12 cellular contexts compared by ENCODE assay signal in the genomic region with DNA sequence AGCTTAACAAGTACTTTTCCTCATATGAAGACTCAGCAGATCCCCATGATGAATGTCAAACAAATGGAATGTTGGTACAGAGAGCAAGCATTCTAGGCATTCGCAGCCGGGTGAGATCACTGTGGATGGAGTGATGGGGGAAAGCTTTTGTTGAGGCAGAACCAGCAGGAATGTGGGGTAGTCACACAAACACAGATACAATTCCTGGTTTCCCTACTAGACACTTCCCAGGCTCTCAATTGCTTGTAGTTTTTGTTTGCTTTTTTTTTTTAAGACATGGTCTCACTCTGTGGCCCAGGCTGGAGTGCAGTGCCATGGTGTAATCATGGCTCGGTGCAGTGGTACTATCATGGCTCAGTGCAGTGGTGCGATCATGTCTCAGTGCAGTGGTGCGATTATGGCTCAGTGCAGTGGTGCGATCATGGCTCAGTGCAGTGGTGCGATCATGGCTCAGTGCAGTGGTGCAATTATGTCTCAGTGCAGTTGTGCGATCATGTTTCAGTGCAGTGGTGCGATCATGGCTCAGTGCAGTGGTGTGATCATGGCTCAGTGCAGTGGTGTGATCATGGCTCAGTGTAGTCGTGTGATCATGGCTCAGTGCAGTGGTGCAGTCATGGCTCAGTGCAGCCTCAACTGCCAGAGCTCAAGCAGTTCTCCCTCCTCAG. TPM values are rescaled to one million over a fixed set of nuclear protein-coding genes. Genes with fewer than 3 reads are reported as not detected.
DNase-seq lines count a peak whose midpoint lies in the region; ATAC-seq and TF ChIP-seq lines count a peak whose summit lies in the region.
"Had no signal": no experiment of that assay in that cellular context is flagged by ENCODE, and none has a peak within 500 bp of the region (broad histone marks: within the 10 kb centered on the region; RNA-seq: fewer than 3 reads in every experiment).

No MANE protein-coding gene starts in this region.

- intact Hi-C loops in activated CD4-positive, alpha-beta T cell treated with anti-CD3 and anti-CD28 coated beads for 36 hours (cut with DNase I, micrococcal nuclease): no loop called here
- intact Hi-C loops in A673 (cut with micrococcal nuclease; ENCODE audit: unreplicated experiment): no loop called here

- H3K27ac ChIP-seq in suprapubic skin: peak overlapping the region; percentile 34
- H3K27ac ChIP-seq in A673 (ENCODE audit: low read depth, low read length, poor library complexity, severe bottlenecking): no peak overlapping the region
- H3K27ac ChIP-seq: 22Rv1 had no signal

- no peak for ATAC-seq in activated CD4-positive, alpha-beta T cell treated with anti-CD3 and anti-CD28 coated beads for 36 hours
- ATAC-seq in activated naive CD8-positive, alpha-beta T cell treated with anti-CD3 and anti-CD28 coated beads, Interleukin-2, amount 50 U/mL, for 24 hours: no peak

- CTCF ChIA-PET in activated CD4-positive, alpha-beta T cell treated with anti-CD3 and anti-CD28 coated beads for 36 hours (lab: Charles Lee): interaction anchor here (0.7 to 1.0 kb wide), 3 partner anchors 10 to 108 kb away, joined by 3 to 6 read pairs (median 4); no protein-coding TSS in a partner anchor
- CTCF ChIA-PET in A673 (lab: Charles Lee): no interaction called here

- DNase-seq in activated CD4-positive, alpha-beta T cell treated with anti-CD3 and anti-CD28 coated beads for 36 hours: peak; percentile 34
- DNase-seq in activated CD4-positive, alpha-beta T cell treated with anti-CD3 and anti-CD28 coated beads for 4 hours: no peak
- DNase-seq in adipocyte (ENCODE audit: low read depth) (peak; percentile 88), iPS-NIHi11 (ENCODE audit: low spot score) (peak; percentile 43), suprapubic skin (ENCODE audit: low spot score in 2 of 2) (no peak), NCI-H774 (lab: John Stamatoyannopoulos, UW) (no peak), A673 (ENCODE audit: low spot score) (no peak)
- no peak for DNase-seq in activated naive CD8-positive, alpha-beta T cell treated with anti-CD3 and anti-CD28 coated beads, Interleukin-2, amount 50 U/mL, for 24 hours
- DNase-seq: activated CD4-positive, alpha-beta T cell treated with anti-CD3 and anti-CD28 coated beads for 1 hour; cortex of kidney; NCI-H2081 treated with DMSO at 0.1 percent for 48 hours had no signal

- TF ChIP-seq CTCF in suprapubic skin (IDR thresholded peaks at IDR 0.05): no peak
- no peak for TF ChIP-seq CTCF in A673 (conservative IDR thresholded peaks at IDR 0.05; ENCODE audit: low read depth, low read length)

- no peak for TF ChIP-seq POLR2A in suprapubic skin (IDR thresholded peaks at IDR 0.05)

- no peak overlapping the region for H3K27ac Mint-ChIP-seq in activated CD4-positive, alpha-beta T cell treated with anti-CD3 and anti-CD28 coated beads for 36 hours
- H3K27ac Mint-ChIP-seq in activated naive CD8-positive, alpha-beta T cell treated with anti-CD3 and anti-CD28 coated beads, Interleukin-2, amount 50 U/mL, for 24 hours: no peak overlapping the region

- 87% methylated on average over 10 of the region's 10 CpGs for WGBS in suprapubic skin

- no peak for TF ChIP-seq EP300 in suprapubic skin (IDR thresholded peaks at IDR 0.05)

- H3K36me3 ChIP-seq in adipocyte (ENCODE audit: control insufficient read depth, insufficient read depth, low read length, severe bottlenecking) (no peaks in the 10 kb centered on the region), suprapubic skin (no peaks in the 10 kb centered on the region), A673 (ENCODE audit: insufficient read depth, low read length, poor library complexity, severe bottlenecking) (no peaks in the 10 kb centered on the region)

- H3K4me1 ChIP-seq in adipocyte (ENCODE audit: control insufficient read depth, insufficient read depth, low read length) (peaks cover 17% of the 10 kb centered on the region), suprapubic skin (peaks cover 58% of the 10 kb centered on the region), A673 (ENCODE audit: insufficient read depth, low read length, poor library complexity, severe bottlenecking) (peaks cover 18% of the 10 kb centered on the region)

- H3K4me3 Mint-ChIP-seq in activated CD4-positive, alpha-beta T cell treated with anti-CD3 and anti-CD28 coated beads for 36 hours: no peak overlapping the region
- no peak overlapping the region for H3K4me3 Mint-ChIP-seq in activated naive CD8-positive, alpha-beta T cell treated with anti-CD3 and anti-CD28 coated beads, Interleukin-2, amount 50 U/mL, for 24 hours

- peaks cover 43% of the 10 kb centered on the region for H3K4me1 Mint-ChIP-seq in activated CD4-positive, alpha-beta T cell treated with anti-CD3 and anti-CD28 coated beads for 36 hours
- H3K4me1 Mint-ChIP-seq in activated naive CD8-positive, alpha-beta T cell treated with anti-CD3 and anti-CD28 coated beads, Interleukin-2, amount 50 U/mL, for 24 hours: peaks cover 53% of the 10 kb centered on the region

- peaks cover 2% of the 10 kb centered on the region for H3K36me3 Mint-ChIP-seq in activated CD4-positive, alpha-beta T cell treated with anti-CD3 and anti-CD28 coated beads for 36 hours (ENCODE audit: low read depth)
- peaks cover 2% of the 10 kb centered on the region for H3K36me3 Mint-ChIP-seq in activated naive CD8-positive, alpha-beta T cell treated with anti-CD3 and anti-CD28 coated beads, Interleukin-2, amount 50 U/mL, for 24 hours (ENCODE audit: low read depth)

- BruUV-seq in A673 (replicated peaks; lab: Mats Ljungman, UMichigan): no TSS peak

- H3K9me3 ChIP-seq in adipocyte (ENCODE audit: control insufficient read depth, low read length) (no peaks in the 10 kb centered on the region), suprapubic skin (no peaks in the 10 kb centered on the region), A673 (ENCODE audit: low read depth, low read length, poor library complexity, severe bottlenecking) (no peaks in the 10 kb centered on the region)

- no peak overlapping the region for H3K4me3 ChIP-seq in adipocyte (ENCODE audit: low read length)
- H3K4me3 ChIP-seq in suprapubic skin: no peak overlapping the region
- H3K4me3 ChIP-seq in A673 (ENCODE audit: low read depth, low read length, poor library complexity, severe bottlenecking): no peak overlapping the region

- H3K27me3 Mint-ChIP-seq in activated CD4-positive, alpha-beta T cell treated with anti-CD3 and anti-CD28 coated beads for 36 hours: no peaks in the 10 kb centered on the region
- no peaks in the 10 kb centered on the region for H3K27me3 Mint-ChIP-seq in activated naive CD8-positive, alpha-beta T cell treated with anti-CD3 and anti-CD28 coated beads, Interleukin-2, amount 50 U/mL, for 24 hours

- POLR2A ChIA-PET in activated CD4-positive, alpha-beta T cell treated with anti-CD3 and anti-CD28 coated beads for 36 hours (lab: Charles Lee): no interaction called here
- POLR2A ChIA-PET in A673 (lab: Charles Lee; ENCODE audit: low non-redundant PET): interaction anchor here (0.7 kb wide), 1 partner anchor 41 kb away, joined by 3 read pairs; no protein-coding TSS in a partner anchor

- no peak overlapping the region for H3K9ac ChIP-seq in adipocyte (ENCODE audit: low read length)

- H3K27me3 ChIP-seq in adipocyte (replicated peaks; ENCODE audit: control insufficient read depth, insufficient read depth, low read length) (no peaks in the 10 kb centered on the region), suprapubic skin (no peaks in the 10 kb centered on the region), A673 (replicated peaks; ENCODE audit: insufficient read depth, low read depth, low read length, poor library complexity) (no peaks in the 10 kb centered on the region)

- H3K9me3 Mint-ChIP-seq in activated CD4-positive, alpha-beta T cell treated with anti-CD3 and anti-CD28 coated beads for 36 hours (ENCODE audit: low read depth): peaks cover 2% of the 10 kb centered on the region
- H3K9me3 Mint-ChIP-seq in activated naive CD8-positive, alpha-beta T cell treated with anti-CD3 and anti-CD28 coated beads, Interleukin-2, amount 50 U/mL, for 24 hours: peaks cover 4% of the 10 kb centered on the region

RNA-seq across cellular contexts. Expression of gene IER3, which starts 15.4 kb away (rescaled TPM):
- 100 to 1,000 TPM; 196 to 221 TPM for total RNA-seq in activated CD4-positive, alpha-beta T cell treated with anti-CD3 and anti-CD28 coated beads for 36 hours
- 10 to 100 TPM; 22.0 to 86.2 (median 45.8) TPM for total RNA-seq in suprapubic skin
- total RNA-seq in A673 (2021): 33.5 and 34.6 TPM in 2 replicates

RNA-seq across cellular contexts. Expression of gene FLOT1, which starts 17.2 kb away (rescaled TPM):
- 100 to 1,000 TPM; 155 to 188 TPM for total RNA-seq in activated CD4-positive, alpha-beta T cell treated with anti-CD3 and anti-CD28 coated beads for 36 hours
- total RNA-seq in suprapubic skin (10 to 100 TPM; 28.4 to 60.8 (median 45.5) TPM), A673 (2021) (116 and 120 TPM in 2 replicates)

RNA-seq across cellular contexts. Expression of gene TUBB, which starts 39.6 kb away (rescaled TPM):
- 1,000 to 10,000 TPM; 1,569 to 1,746 TPM for total RNA-seq in activated CD4-positive, alpha-beta T cell treated with anti-CD3 and anti-CD28 coated beads for 36 hours
- total RNA-seq in suprapubic skin (100 to 1,000 TPM; 166 to 348 (median 244) TPM), A673 (2021) (1,864 and 1,936 TPM in 2 replicates)

RNA-seq across cellular contexts. Expression of gene MDC1, which starts 42.6 kb away (rescaled TPM):
- 100 to 1,000 TPM in 1 of 2 experiments, 10 to 100 TPM in 1; 92.0 to 101 TPM for total RNA-seq in activated CD4-positive, alpha-beta T cell treated with anti-CD3 and anti-CD28 coated beads for 36 hours
- 10 to 100 TPM; 10.4 to 27.0 (median 16.3) TPM for total RNA-seq in suprapubic skin
- 52.9 and 53.4 TPM in 2 replicates for total RNA-seq in A673 (2021)

Comparison
In these comparisons a context has a peak if more than half of its experiments do, and no peak if none do; other contexts are left out.
1. DNase-seq: peak in activated CD4-positive, alpha-beta T cell treated with anti-CD3 and anti-CD28 coated beads for 36 hours (single experiment), adipocyte (single experiment) and iPS-NIHi11 (single experiment); none in activated CD4-positive, alpha-beta T cell treated with anti-CD3 and anti-CD28 coated beads for 4 hours (0 of 2), suprapubic skin (0 of 2), NCI-H774 (single experiment), A673 (single experiment) and activated naive CD8-positive, alpha-beta T cell treated with anti-CD3 and anti-CD28 coated beads, Interleukin-2, amount 50 U/mL, for 24 hours (single experiment).